Comparison of ENCODE assay signal across 2 cellular contexts in genomic region chr1:3250624-3251023, GRCh38.
TF ChIP-seq lines count a peak whose summit lies in the region.

No MANE protein-coding gene starts in this region.

TF ChIP-seq in HepG2, 621 proteins besides CTCF, POLR2A, EP300 and RAD21 (continued from another document and continues in another):
- TF ChIP-seq SIX1 (CRISPR knock-in tag; IDR thresholded peaks at IDR 0.05; ENCODE audit: borderline replicate concordance) (no peak), ZNF558 (CRISPR knock-in tag; IDR thresholded peaks at IDR 0.05; ENCODE audit: borderline replicate concordance) (0 out of 2 replicates have a peak, but pooled peaks have one; percentile 10), ZKSCAN8 (CRISPR knock-in tag; IDR thresholded peaks at IDR 0.05; ENCODE audit: borderline replicate concordance) (no peak), TFDP2 (CRISPR knock-in tag; IDR thresholded peaks at IDR 0.05) (0 out of 2 replicates have a peak, but pooled peaks have one; percentile 20), ZC3H4 (CRISPR knock-in tag; IDR thresholded peaks at IDR 0.05; ENCODE audit: borderline replicate concordance) (0 out of 2 replicates have a peak, but pooled peaks have one; percentile 31), U2AF2 (IDR thresholded peaks at IDR 0.05; ENCODE audit: low read depth, low read length) (no peak), ZNF777 (CRISPR knock-in tag; IDR thresholded peaks at IDR 0.05) (0 out of 2 replicates have a peak, but pooled peaks have one; percentile 28), ISX (CRISPR knock-in tag; conservative IDR thresholded peaks at IDR 0.05) (no peak), ARID4A (CRISPR knock-in tag; IDR thresholded peaks at IDR 0.05; ENCODE audit: borderline replicate concordance) (no peak; the same call in 1 of the 2 replicates), YEATS4 (CRISPR knock-in tag; IDR thresholded peaks at IDR 0.05; ENCODE audit: borderline replicate concordance) (peak; percentile 8; the same call in 1 of the 2 replicates), ZNF766 (CRISPR knock-in tag; IDR thresholded peaks at IDR 0.05; ENCODE audit: borderline replicate concordance) (no peak), ISL2 (CRISPR knock-in tag; IDR thresholded peaks at IDR 0.05) (0 out of 2 replicates have a peak, but pooled peaks have one; percentile 4)
- TF ChIP-seq, protein P1, sequence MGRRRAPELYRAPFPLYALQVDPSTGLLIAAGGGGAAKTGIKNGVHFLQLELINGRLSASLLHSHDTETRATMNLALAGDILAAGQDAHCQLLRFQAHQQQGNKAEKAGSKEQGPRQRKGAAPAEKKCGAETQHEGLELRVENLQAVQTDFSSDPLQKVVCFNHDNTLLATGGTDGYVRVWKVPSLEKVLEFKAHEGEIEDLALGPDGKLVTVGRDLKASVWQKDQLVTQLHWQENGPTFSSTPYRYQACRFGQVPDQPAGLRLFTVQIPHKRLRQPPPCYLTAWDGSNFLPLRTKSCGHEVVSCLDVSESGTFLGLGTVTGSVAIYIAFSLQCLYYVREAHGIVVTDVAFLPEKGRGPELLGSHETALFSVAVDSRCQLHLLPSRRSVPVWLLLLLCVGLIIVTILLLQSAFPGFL (CRISPR knock-in tag; IDR thresholded peaks at IDR 0.05), result no peak
- TF ChIP-seq, protein P2, sequence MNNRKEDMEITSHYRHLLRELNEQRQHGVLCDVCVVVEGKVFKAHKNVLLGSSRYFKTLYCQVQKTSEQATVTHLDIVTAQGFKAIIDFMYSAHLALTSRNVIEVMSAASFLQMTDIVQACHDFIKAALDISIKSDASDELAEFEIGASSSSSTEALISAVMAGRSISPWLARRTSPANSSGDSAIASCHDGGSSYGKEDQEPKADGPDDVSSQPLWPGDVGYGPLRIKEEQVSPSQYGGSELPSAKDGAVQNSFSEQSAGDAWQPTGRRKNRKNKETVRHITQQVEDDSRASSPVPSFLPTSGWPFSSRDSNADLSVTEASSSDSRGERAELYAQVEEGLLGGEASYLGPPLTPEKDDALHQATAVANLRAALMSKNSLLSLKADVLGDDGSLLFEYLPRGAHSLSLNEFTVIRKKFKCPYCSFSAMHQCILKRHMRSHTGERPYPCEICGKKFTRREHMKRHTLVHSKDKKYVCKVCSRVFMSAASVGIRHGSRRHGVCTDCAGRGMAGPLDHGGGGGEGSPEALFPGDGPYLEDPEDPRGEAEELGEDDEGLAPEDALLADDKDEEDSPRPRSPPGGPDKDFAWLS (CRISPR knock-in tag; IDR thresholded peaks at IDR 0.05; ENCODE audit: borderline replicate concordance), result peak; percentile 7; the same call in 1 of the 2 replicates

TF ChIP-seq in GM23338, 12 proteins besides CTCF, POLR2A, EP300 and RAD21:
- TF ChIP-seq EZH2 (IDR thresholded peaks at IDR 0.05; ENCODE audit: low read depth, unreplicated experiment) (no peak), ZNF331 (CRISPR knock-in tag; IDR thresholded peaks at IDR 0.05; ENCODE audit: low read depth) (no peak), NANOG (IDR thresholded peaks at IDR 0.05; ENCODE audit: borderline replicate concordance) (no peak), ETS1 (IDR thresholded peaks at IDR 0.05) (no peak), STAT1 (IDR thresholded peaks at IDR 0.05; ENCODE audit: unreplicated experiment) (no peak), ZNF114 (CRISPR knock-in tag; IDR thresholded peaks at IDR 0.05) (no peak), ZNF462 (CRISPR knock-in tag; IDR thresholded peaks at IDR 0.05) (no peak), EZH2phosphoT487 (IDR thresholded peaks at IDR 0.05; ENCODE audit: unreplicated experiment) (no peak), JUNB (IDR thresholded peaks at IDR 0.05; ENCODE audit: unreplicated experiment) (no peak), POLR2AphosphoS5 (IDR thresholded peaks at IDR 0.05; ENCODE audit: low read depth) (no peak), CREB1 (CRISPR knock-in tag; IDR thresholded peaks at IDR 0.05; ENCODE audit: low read depth) (no peak)
- TF ChIP-seq, protein P3, sequence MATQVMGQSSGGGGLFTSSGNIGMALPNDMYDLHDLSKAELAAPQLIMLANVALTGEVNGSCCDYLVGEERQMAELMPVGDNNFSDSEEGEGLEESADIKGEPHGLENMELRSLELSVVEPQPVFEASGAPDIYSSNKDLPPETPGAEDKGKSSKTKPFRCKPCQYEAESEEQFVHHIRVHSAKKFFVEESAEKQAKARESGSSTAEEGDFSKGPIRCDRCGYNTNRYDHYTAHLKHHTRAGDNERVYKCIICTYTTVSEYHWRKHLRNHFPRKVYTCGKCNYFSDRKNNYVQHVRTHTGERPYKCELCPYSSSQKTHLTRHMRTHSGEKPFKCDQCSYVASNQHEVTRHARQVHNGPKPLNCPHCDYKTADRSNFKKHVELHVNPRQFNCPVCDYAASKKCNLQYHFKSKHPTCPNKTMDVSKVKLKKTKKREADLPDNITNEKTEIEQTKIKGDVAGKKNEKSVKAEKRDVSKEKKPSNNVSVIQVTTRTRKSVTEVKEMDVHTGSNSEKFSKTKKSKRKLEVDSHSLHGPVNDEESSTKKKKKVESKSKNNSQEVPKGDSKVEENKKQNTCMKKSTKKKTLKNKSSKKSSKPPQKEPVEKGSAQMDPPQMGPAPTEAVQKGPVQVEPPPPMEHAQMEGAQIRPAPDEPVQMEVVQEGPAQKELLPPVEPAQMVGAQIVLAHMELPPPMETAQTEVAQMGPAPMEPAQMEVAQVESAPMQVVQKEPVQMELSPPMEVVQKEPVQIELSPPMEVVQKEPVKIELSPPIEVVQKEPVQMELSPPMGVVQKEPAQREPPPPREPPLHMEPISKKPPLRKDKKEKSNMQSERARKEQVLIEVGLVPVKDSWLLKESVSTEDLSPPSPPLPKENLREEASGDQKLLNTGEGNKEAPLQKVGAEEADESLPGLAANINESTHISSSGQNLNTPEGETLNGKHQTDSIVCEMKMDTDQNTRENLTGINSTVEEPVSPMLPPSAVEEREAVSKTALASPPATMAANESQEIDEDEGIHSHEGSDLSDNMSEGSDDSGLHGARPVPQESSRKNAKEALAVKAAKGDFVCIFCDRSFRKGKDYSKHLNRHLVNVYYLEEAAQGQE (IDR thresholded peaks at IDR 0.05; ENCODE audit: unreplicated experiment), result no peak
